16 cellular contexts compared by ENCODE assay signal in genomic region chr9:134458111-134458845, GRCh38.
DNase-seq lines count a peak whose midpoint lies in the region; ATAC-seq and TF ChIP-seq lines count a peak whose summit lies in the region.
"Had no signal": no experiment of that assay in that cellular context is flagged by ENCODE, and none has a peak within 500 bp of the region (broad histone marks: within the 10 kb centered on the region; RNA-seq: fewer than 3 reads in every experiment).

No MANE protein-coding gene starts in this region.

- no peaks in the 10 kb centered on the region for H3K27me3 ChIP-seq in uterus
- H3K27me3 ChIP-seq: foreskin keratinocyte, ovary had no signal

- no peak for DNase-seq in T-helper 2 cell treated with Interferon-gamma antibody and Interleukin-4, amounts not matched to agents 5 μg/mL and 100 μg/mL, for 36 hours (ENCODE audit: low spot score)
- no peak for DNase-seq in T-helper 2 cell
- no peak for DNase-seq in effector memory CD8-positive, alpha-beta T cell
- no peak for DNase-seq in mesothelial cell of epicardium (ENCODE audit: low spot score in 2 of 2, unreplicated experiment in 2 of 2)
- DNase-seq in uterus = peak in 1 of 2 donors; percentile 63
- DNase-seq in activated CD4-positive, alpha-beta memory T cell treated with anti-CD3 and anti-CD28 coated beads, Interleukin-2, amount 10 ng/mL, durations not matched to agents 7 days and 5 days = no peak
- no peak for DNase-seq in NCI-H510A (lab: John Stamatoyannopoulos, UW)
- no peak for DNase-seq in NCI-H524 (lab: John Stamatoyannopoulos, UW)
- DNase-seq: 8988T; activated CD4-positive, alpha-beta T cell treated with anti-CD3 and anti-CD28 coated beads for 4 hours; DMS79; foreskin keratinocyte; NCI-H1436 treated with DMSO at 0.1 percent for 48 hours; stimulated activated CD4-positive, alpha-beta T cell treated with anti-CD3 and anti-CD28 coated beads, Interleukin-2, amount 100 ng/mL, for 48 hours had no signal

- H3K4me1 Mint-ChIP-seq in T-helper 2 cell treated with Interferon-gamma antibody and Interleukin-4, amounts not matched to agents 5 μg/mL and 100 μg/mL, for 36 hours (ENCODE audit: low read depth) = peaks cover 7% of the 10 kb centered on the region
- H3K4me1 Mint-ChIP-seq in effector memory CD8-positive, alpha-beta T cell (ENCODE audit: low read depth in 2 of 2) = peaks cover 10 to 13% of the 10 kb centered on the region in 2 donors
- H3K4me1 Mint-ChIP-seq in mesothelial cell of epicardium = peaks cover 36% of the 10 kb centered on the region
- peaks cover 9% of the 10 kb centered on the region for H3K4me1 Mint-ChIP-seq in activated CD4-positive, alpha-beta memory T cell treated with anti-CD3 and anti-CD28 coated beads, Interleukin-2, amount 10 ng/mL, durations not matched to agents 7 days and 5 days

- no peaks in the 10 kb centered on the region for H3K36me3 ChIP-seq in uterus
- H3K36me3 ChIP-seq: HAP-1, ovary had no signal

- CTCF ChIA-PET in activated CD4-positive, alpha-beta memory T cell treated with anti-CD3 and anti-CD28 coated beads, Interleukin-2, amount 10 ng/mL, durations not matched to agents 7 days and 5 days (lab: Charles Lee) = no interaction called here

- H3K27ac Mint-ChIP-seq in T-helper 2 cell treated with Interferon-gamma antibody and Interleukin-4, amounts not matched to agents 5 μg/mL and 100 μg/mL, for 36 hours = peak overlapping the region; percentile 71
- H3K27ac Mint-ChIP-seq in effector memory CD8-positive, alpha-beta T cell = peak overlapping the region; percentile 86 to 89
- peak overlapping the region; percentile 88 for H3K27ac Mint-ChIP-seq in mesothelial cell of epicardium
- no peak overlapping the region for H3K27ac Mint-ChIP-seq in activated CD4-positive, alpha-beta memory T cell treated with anti-CD3 and anti-CD28 coated beads, Interleukin-2, amount 10 ng/mL, durations not matched to agents 7 days and 5 days

- no peak for ATAC-seq in effector memory CD8-positive, alpha-beta T cell (replicated peaks)
- ATAC-seq: foreskin keratinocyte had no signal

- H3K4me3 Mint-ChIP-seq in T-helper 2 cell treated with Interferon-gamma antibody and Interleukin-4, amounts not matched to agents 5 μg/mL and 100 μg/mL, for 36 hours = no peak overlapping the region
- peak overlapping the region in 1 of 2 donors; percentile 6 for H3K4me3 Mint-ChIP-seq in effector memory CD8-positive, alpha-beta T cell
- no peak overlapping the region for H3K4me3 Mint-ChIP-seq in mesothelial cell of epicardium
- no peak overlapping the region for H3K4me3 Mint-ChIP-seq in activated CD4-positive, alpha-beta memory T cell treated with anti-CD3 and anti-CD28 coated beads, Interleukin-2, amount 10 ng/mL, durations not matched to agents 7 days and 5 days

- no peak for TF ChIP-seq POLR2A in uterus (IDR thresholded peaks at IDR 0.05)

- H3K36me3 Mint-ChIP-seq in T-helper 2 cell treated with Interferon-gamma antibody and Interleukin-4, amounts not matched to agents 5 μg/mL and 100 μg/mL, for 36 hours (ENCODE audit: low read depth) = no peaks in the 10 kb centered on the region
- H3K36me3 Mint-ChIP-seq in effector memory CD8-positive, alpha-beta T cell (ENCODE audit: insufficient read depth) = peaks cover 8% of the 10 kb centered on the region
- H3K36me3 Mint-ChIP-seq in mesothelial cell of epicardium = no peaks in the 10 kb centered on the region
- no peaks in the 10 kb centered on the region for H3K36me3 Mint-ChIP-seq in activated CD4-positive, alpha-beta memory T cell treated with anti-CD3 and anti-CD28 coated beads, Interleukin-2, amount 10 ng/mL, durations not matched to agents 7 days and 5 days (ENCODE audit: low read depth)

- H3K4me1 ChIP-seq in uterus = peaks cover 10 to 14% of the 10 kb centered on the region in 2 donors
- H3K4me1 ChIP-seq: foreskin keratinocyte, HAP-1 had no signal

- TF ChIP-seq CTCF in mesothelial cell of epicardium (IDR thresholded peaks at IDR 0.05; ENCODE audit: unreplicated experiment) = no peak
- TF ChIP-seq CTCF in uterus (IDR thresholded peaks at IDR 0.05) = no peak

- H3K27ac ChIP-seq in uterus = peak overlapping the region; percentile 90 to 94
- H3K27ac ChIP-seq: foreskin keratinocyte had no signal

- no peak overlapping the region for H3K4me3 ChIP-seq in uterus
- H3K4me3 ChIP-seq: HAP-1, ovary had no signal

- intact Hi-C loops in uterus (cut with DNase I; ENCODE audit: low total_unique reads) = loop anchor here (10.0 kb wide), 2 partner anchors 187 to 277 kb away; partner anchors contain the start of gene COL5A1

- H3K27me3 Mint-ChIP-seq in T-helper 2 cell treated with Interferon-gamma antibody and Interleukin-4, amounts not matched to agents 5 μg/mL and 100 μg/mL, for 36 hours (ENCODE audit: low read depth) = peaks cover 2% of the 10 kb centered on the region
- peaks cover 7 to 16% of the 10 kb centered on the region in 2 donors for H3K27me3 Mint-ChIP-seq in effector memory CD8-positive, alpha-beta T cell
- no peaks in the 10 kb centered on the region for H3K27me3 Mint-ChIP-seq in mesothelial cell of epicardium (ENCODE audit: low read depth)
- H3K27me3 Mint-ChIP-seq in activated CD4-positive, alpha-beta memory T cell treated with anti-CD3 and anti-CD28 coated beads, Interleukin-2, amount 10 ng/mL, durations not matched to agents 7 days and 5 days = no peaks in the 10 kb centered on the region

- POLR2A ChIA-PET in activated CD4-positive, alpha-beta memory T cell treated with anti-CD3 and anti-CD28 coated beads, Interleukin-2, amount 10 ng/mL, durations not matched to agents 7 days and 5 days (lab: Charles Lee) = interaction anchor here (1.8 kb wide), 1 partner anchor 10 kb away, joined by 3 read pairs; no protein-coding TSS in a partner anchor

- no peaks in the 10 kb centered on the region for H3K9me3 Mint-ChIP-seq in T-helper 2 cell treated with Interferon-gamma antibody and Interleukin-4, amounts not matched to agents 5 μg/mL and 100 μg/mL, for 36 hours
- H3K9me3 Mint-ChIP-seq in effector memory CD8-positive, alpha-beta T cell = no peaks in the 10 kb centered on the region
- no peaks in the 10 kb centered on the region for H3K9me3 Mint-ChIP-seq in mesothelial cell of epicardium
- H3K9me3 Mint-ChIP-seq in activated CD4-positive, alpha-beta memory T cell treated with anti-CD3 and anti-CD28 coated beads, Interleukin-2, amount 10 ng/mL, durations not matched to agents 7 days and 5 days = no peaks in the 10 kb centered on the region

- H3K9me3 ChIP-seq in uterus = no peaks in the 10 kb centered on the region
- H3K9me3 ChIP-seq: HAP-1, ovary had no signal
